28 cellular contexts compared by ENCODE assay signal in genomic region chr4:2334826-2335728, GRCh38.
DNase-seq lines count a peak whose midpoint lies in the region; ATAC-seq, FAIRE-seq and TF ChIP-seq lines count a peak whose summit lies in the region.
"Had no signal": no experiment of that assay in that cellular context is flagged by ENCODE, and none has a peak within 500 bp of the region (broad histone marks: within the 10 kb centered on the region; RNA-seq: fewer than 3 reads in every experiment).

No MANE protein-coding gene starts in this region.

- peaks cover 16% of the 10 kb centered on the region for H3K27me3 Mint-ChIP-seq in memory B cell
- H3K27me3 Mint-ChIP-seq: activated CD8-positive, alpha-beta T cell treated with anti-CD3 and anti-CD28 coated beads for 36 hours; stimulated activated naive CD8-positive, alpha-beta T cell treated with anti-CD3 and anti-CD28 coated beads, Interleukin-15, Interleukin-2, amounts not matched to agents 100 ng/mL and 50 ng/mL, for 24 hours; T-cell had no signal

- peak overlapping the region; percentile 9 for H3K4me3 Mint-ChIP-seq in memory B cell
- H3K4me3 Mint-ChIP-seq: activated CD8-positive, alpha-beta T cell treated with anti-CD3 and anti-CD28 coated beads for 36 hours; stimulated activated naive CD8-positive, alpha-beta T cell treated with anti-CD3 and anti-CD28 coated beads, Interleukin-15, Interleukin-2, amounts not matched to agents 100 ng/mL and 50 ng/mL, for 24 hours; T-cell had no signal

- FAIRE-seq in GM12891 (lab: Jason Lieb, UNC): no peak
- FAIRE-seq: GM18507 had no signal

- DNase-seq in right atrium auricular region (ENCODE audit: low spot score) (peak; percentile 38), cardiac septum (ENCODE audit: low spot score) (no peak), colonic mucosa (peak; percentile 15), memory B cell (ENCODE audit: low spot score in 2 of 2) (no peak), GM12891 (ENCODE audit: insufficient read length, low spot score) (no peak)
- DNase-seq: activated CD8-positive, alpha-beta T cell treated with anti-CD3 and anti-CD28 coated beads for 36 hours; activated naive CD4-positive, alpha-beta T cell treated with Interleukin-2 at 50 U/mL for 16 hours; activated T-cell treated with anti-CD3 and anti-CD28 coated beads, Interleukin-2, amount 50 U/mL, for 1 hour; brain microvascular endothelial cell; effector CD8-positive, alpha-beta T cell; foreskin fibroblast; heart right ventricle; KBM-7; left cardiac atrium; naive B cell; NCI-H1105 treated with DMSO at 0.1 percent for 48 hours; NCI-H2029; NCI-H69; psoas muscle; T-cell had no signal

- no peaks in the 10 kb centered on the region for H3K9me3 ChIP-seq in right atrium auricular region
- H3K9me3 ChIP-seq in colonic mucosa: no peaks in the 10 kb centered on the region
- H3K9me3 ChIP-seq: heart right ventricle, psoas muscle, thoracic aorta had no signal

- no peaks in the 10 kb centered on the region for H3K9me3 Mint-ChIP-seq in memory B cell
- H3K9me3 Mint-ChIP-seq: activated CD8-positive, alpha-beta T cell treated with anti-CD3 and anti-CD28 coated beads for 36 hours; naive B cell; stimulated activated naive CD8-positive, alpha-beta T cell treated with anti-CD3 and anti-CD28 coated beads, Interleukin-15, Interleukin-2, amounts not matched to agents 100 ng/mL and 50 ng/mL, for 24 hours had no signal

- H3K9ac ChIP-seq in colonic mucosa (ENCODE audit: low read depth in 2 of 2, low read length in 2 of 2): no peak overlapping the region

- H3K27ac ChIP-seq in right atrium auricular region (no peak overlapping the region), colonic mucosa (no peak overlapping the region)
- H3K27ac ChIP-seq: brain microvascular endothelial cell, C4-2B, heart right ventricle, psoas muscle, thoracic aorta had no signal

- no peak overlapping the region for H3K4me3 ChIP-seq in right atrium auricular region
- no peak overlapping the region for H3K4me3 ChIP-seq in colonic mucosa
- H3K4me3 ChIP-seq: heart right ventricle, psoas muscle, thoracic aorta had no signal

- no peak for TF ChIP-seq CTCF in right atrium auricular region (IDR thresholded peaks at IDR 0.05)
- no peak for TF ChIP-seq CTCF in colonic mucosa (IDR thresholded peaks at IDR 0.05)

- H3K4me1 ChIP-seq in right atrium auricular region (no peaks in the 10 kb centered on the region), colonic mucosa (peaks cover 7% of the 10 kb centered on the region)
- H3K4me1 ChIP-seq: heart right ventricle, psoas muscle had no signal

- no peaks in the 10 kb centered on the region for H3K36me3 ChIP-seq in right atrium auricular region
- no peaks in the 10 kb centered on the region for H3K36me3 ChIP-seq in colonic mucosa
- H3K36me3 ChIP-seq: brain microvascular endothelial cell, thoracic aorta had no signal

- peaks cover 10% of the 10 kb centered on the region for H3K36me3 Mint-ChIP-seq in memory B cell
- H3K36me3 Mint-ChIP-seq: naive B cell had no signal

- H3K27me3 ChIP-seq in right atrium auricular region: no peaks in the 10 kb centered on the region
- no peaks in the 10 kb centered on the region for H3K27me3 ChIP-seq in colonic mucosa
- H3K27me3 ChIP-seq: brain microvascular endothelial cell, heart right ventricle had no signal

- intact Hi-C loops in cardiac septum (cut with DNase I): no loop called here
- intact Hi-C loops in colonic mucosa (cut with DNase I): no loop called here

- TF ChIP-seq POLR2A in GM12891 (IDR thresholded peaks at IDR 0.05; ENCODE audit: low read depth, low read length): no peak

- H3K27ac Mint-ChIP-seq in memory B cell: peak overlapping the region; percentile 70
- H3K27ac Mint-ChIP-seq: activated CD8-positive, alpha-beta T cell treated with anti-CD3 and anti-CD28 coated beads for 36 hours; stimulated activated naive CD8-positive, alpha-beta T cell treated with anti-CD3 and anti-CD28 coated beads, Interleukin-15, Interleukin-2, amounts not matched to agents 100 ng/mL and 50 ng/mL, for 24 hours; T-cell had no signal

- ATAC-seq in memory B cell (ENCODE audit: low read depth) (no peak), GM21825 (IDR thresholded peaks at IDR 0.05; ENCODE audit: unreplicated experiment) (no peak), HG02759 (IDR thresholded peaks at IDR 0.05; ENCODE audit: unreplicated experiment) (no peak)
- ATAC-seq: activated CD8-positive, alpha-beta T cell treated with anti-CD3 and anti-CD28 coated beads for 36 hours; HCT116; heart right ventricle; left cardiac atrium; Panc1; psoas muscle; T-cell had no signal

- H3K4me1 Mint-ChIP-seq in memory B cell: peaks cover 21% of the 10 kb centered on the region
- H3K4me1 Mint-ChIP-seq: T-cell had no signal

TF ChIP-seq in GM12891, 5 proteins besides CTCF, POLR2A, EP300 and RAD21:
- TF ChIP-seq PAX5 (IDR thresholded peaks at IDR 0.05; ENCODE audit: insufficient read depth, low read length, severe bottlenecking): no peak
- TF ChIP-seq TAF1 (IDR thresholded peaks at IDR 0.05; ENCODE audit: low read depth, low read length): no peak

Comparison
In these comparisons a context has a peak if more than half of its experiments do, and no peak if none do; other contexts are left out.
1. DNase-seq: peak in right atrium auricular region (single experiment) and colonic mucosa (single experiment); none in cardiac septum (single experiment), memory B cell (0 of 2) and GM12891 (single experiment).